8 cellular contexts compared by ENCODE assay signal in genomic region chr11:11157201-11157600, GRCh38.
A peak's percentile ranks its signal among the peaks of the same experiment; 100 is the strongest.
DNase-seq lines count a peak whose midpoint lies in the region; ATAC-seq and TF ChIP-seq lines count a peak whose summit lies in the region.

No MANE protein-coding gene starts in this region.

- peak; percentile 87 for ATAC-seq in Panc1
- ATAC-seq in left lung, result peak; percentile 56
- no peak for ATAC-seq in HG03139 (IDR thresholded peaks at IDR 0.05; ENCODE audit: unreplicated experiment)

- no peak overlapping the region for H3K4me3 ChIP-seq in breast epithelium
- no peak overlapping the region for H3K4me3 ChIP-seq in Panc1 (ENCODE audit: low read depth in 2 of 2, low read length in 2 of 2)
- no peak overlapping the region for H3K4me3 ChIP-seq in left lung
- H3K4me3 ChIP-seq in lower leg skin (ENCODE audit: low read depth, poor library complexity, severe bottlenecking), result no peak overlapping the region

- H3K27ac ChIP-seq in breast epithelium, result no peak overlapping the region
- no peak overlapping the region for H3K27ac ChIP-seq in Panc1 (ENCODE audit: low read length)
- H3K27ac ChIP-seq in left lung, result no peak overlapping the region

- no peaks in the 10 kb centered on the region for H3K36me3 Mint-ChIP-seq in MCF 10A (ENCODE audit: insufficient read depth, unreplicated experiment)

- H3K9me3 ChIP-seq in breast epithelium (no peaks in the 10 kb centered on the region), Panc1 (ENCODE audit: control insufficient read depth, insufficient read depth, low read depth, low read length) (no peaks in the 10 kb centered on the region), left lung (no peaks in the 10 kb centered on the region)

- no peaks in the 10 kb centered on the region for H3K27me3 ChIP-seq in breast epithelium
- no peaks in the 10 kb centered on the region for H3K27me3 ChIP-seq in Panc1 (ENCODE audit: control insufficient read depth, insufficient read depth, low read length)
- no peaks in the 10 kb centered on the region for H3K27me3 ChIP-seq in left lung

- intact Hi-C loops in MCF 10A (cut with micrococcal nuclease) (loop anchor here (10.0 kb wide), 1 partner anchor 132 kb away; no protein-coding TSS in a partner anchor), breast epithelium (cut with DNase I; ENCODE audit: low total_unique reads) (no loop called here), Panc1 (cut with micrococcal nuclease; ENCODE audit: unreplicated experiment) (loop anchor here (2.0 to 10.0 kb wide), 2 partner anchors 122 to 224 kb away; no protein-coding TSS in a partner anchor), left lung (cut with DNase I) (no loop called here), lower leg skin (cut with DNase I; ENCODE audit: low total_unique reads) (no loop called here)

- 79 to 92% methylated on average over 7 of the region's 7 CpGs for WGBS in lower leg skin, 2 donors

- BruUV-seq in MCF 10A (replicated peaks; lab: Mats Ljungman, UMichigan) (no TSS peak), Panc1 (replicated peaks; lab: Mats Ljungman, UMichigan) (no TSS peak)

- H3K27me3 Mint-ChIP-seq in MCF 10A (ENCODE audit: insufficient read depth, unreplicated experiment), result peaks cover 42% of the 10 kb centered on the region

- H3K4me1 Mint-ChIP-seq in MCF 10A (ENCODE audit: insufficient read depth, unreplicated experiment), result no peaks in the 10 kb centered on the region

- H3K4me1 ChIP-seq in breast epithelium (no peaks in the 10 kb centered on the region), Panc1 (ENCODE audit: control insufficient read depth, insufficient read depth, low read length) (no peaks in the 10 kb centered on the region), left lung (no peaks in the 10 kb centered on the region)

- TF ChIP-seq POLR2A in breast epithelium (IDR thresholded peaks at IDR 0.05), result no peak
- no peak for TF ChIP-seq POLR2A in lower leg skin (IDR thresholded peaks at IDR 0.05)

- in situ Hi-C loops in Panc1 (cut with HindIII; ENCODE audit: low pct_unique_long_range_greater_than_20kb, low sequenced_read_pairs), result no loop called here

- POLR2A ChIA-PET in MCF 10A (lab: Yijun Ruan, JAX), result interaction anchor here (0.9 kb wide), 1 partner anchor 16 kb away, joined by 3 read pairs; no protein-coding TSS in a partner anchor
- POLR2A ChIA-PET in Panc1 (lab: Charles Lee), result no interaction called here

- CTCF ChIA-PET in MCF 10A (lab: Yijun Ruan, JAX), result interaction anchor here (0.7 to 1.0 kb wide), 2 partner anchors 57 to 347 kb away, joined by 3 to 4 read pairs; no protein-coding TSS in a partner anchor
- CTCF ChIA-PET in Panc1 (lab: Charles Lee), result interaction anchor here (0.5 kb wide), 1 partner anchor 198 kb away, joined by 4 read pairs; no protein-coding TSS in a partner anchor

- H3K27ac Mint-ChIP-seq in MCF 10A (ENCODE audit: low read depth, unreplicated experiment), result no peak overlapping the region

- no peaks in the 10 kb centered on the region for H3K36me3 ChIP-seq in breast epithelium
- no peaks in the 10 kb centered on the region for H3K36me3 ChIP-seq in Panc1 (ENCODE audit: control insufficient read depth, insufficient read depth, low read length)
- no peaks in the 10 kb centered on the region for H3K36me3 ChIP-seq in left lung

- DNase-seq in MCF 10A (ENCODE audit: unreplicated experiment), result peak; percentile 42
- no peak for DNase-seq in breast epithelium (ENCODE audit: low spot score in 2 of 2)
- DNase-seq in Panc1 (ENCODE audit: low read depth, low spot score), result no peak
- peak; percentile 38 for DNase-seq in amniotic epithelial cell (ENCODE audit: low read depth)
- no peak for DNase-seq in left lung
- DNase-seq in ecto neural progenitor cell (ENCODE audit: low spot score), result no peak
- DNase-seq in lower leg skin (ENCODE audit: low spot score in 2 of 2), result no peak

- no peaks in the 10 kb centered on the region for H3K9me3 Mint-ChIP-seq in MCF 10A (ENCODE audit: unreplicated experiment)

- H3K4me3 Mint-ChIP-seq in MCF 10A (ENCODE audit: unreplicated experiment), result no peak overlapping the region

- no peak for TF ChIP-seq CTCF in MCF 10A (IDR thresholded peaks at IDR 0.05; ENCODE audit: unreplicated experiment)
- TF ChIP-seq CTCF in breast epithelium (IDR thresholded peaks at IDR 0.05), result no peak
- TF ChIP-seq CTCF in Panc1 (IDR thresholded peaks at IDR 0.05), result peak; percentile 82
- TF ChIP-seq CTCF in left lung (IDR thresholded peaks at IDR 0.05), result no peak
- no peak for TF ChIP-seq CTCF in lower leg skin (IDR thresholded peaks at IDR 0.05)

Comparison
In these comparisons a context has a peak if more than half of its experiments do, and no peak if none do; other contexts are left out.
1. DNase-seq: peak in MCF 10A (single experiment) and amniotic epithelial cell (single experiment); none in breast epithelium (0 of 2), Panc1 (single experiment), left lung (0 of 2), ecto neural progenitor cell (single experiment) and lower leg skin (0 of 2).
2. intact Hi-C loops: an anchor here in MCF 10A (10.0 kb wide) and Panc1 (2.0 to 10.0 kb wide); none called in breast epithelium, left lung and lower leg skin.